Comparison of ENCODE assay signal across 8 cellular contexts in the genomic region with DNA sequence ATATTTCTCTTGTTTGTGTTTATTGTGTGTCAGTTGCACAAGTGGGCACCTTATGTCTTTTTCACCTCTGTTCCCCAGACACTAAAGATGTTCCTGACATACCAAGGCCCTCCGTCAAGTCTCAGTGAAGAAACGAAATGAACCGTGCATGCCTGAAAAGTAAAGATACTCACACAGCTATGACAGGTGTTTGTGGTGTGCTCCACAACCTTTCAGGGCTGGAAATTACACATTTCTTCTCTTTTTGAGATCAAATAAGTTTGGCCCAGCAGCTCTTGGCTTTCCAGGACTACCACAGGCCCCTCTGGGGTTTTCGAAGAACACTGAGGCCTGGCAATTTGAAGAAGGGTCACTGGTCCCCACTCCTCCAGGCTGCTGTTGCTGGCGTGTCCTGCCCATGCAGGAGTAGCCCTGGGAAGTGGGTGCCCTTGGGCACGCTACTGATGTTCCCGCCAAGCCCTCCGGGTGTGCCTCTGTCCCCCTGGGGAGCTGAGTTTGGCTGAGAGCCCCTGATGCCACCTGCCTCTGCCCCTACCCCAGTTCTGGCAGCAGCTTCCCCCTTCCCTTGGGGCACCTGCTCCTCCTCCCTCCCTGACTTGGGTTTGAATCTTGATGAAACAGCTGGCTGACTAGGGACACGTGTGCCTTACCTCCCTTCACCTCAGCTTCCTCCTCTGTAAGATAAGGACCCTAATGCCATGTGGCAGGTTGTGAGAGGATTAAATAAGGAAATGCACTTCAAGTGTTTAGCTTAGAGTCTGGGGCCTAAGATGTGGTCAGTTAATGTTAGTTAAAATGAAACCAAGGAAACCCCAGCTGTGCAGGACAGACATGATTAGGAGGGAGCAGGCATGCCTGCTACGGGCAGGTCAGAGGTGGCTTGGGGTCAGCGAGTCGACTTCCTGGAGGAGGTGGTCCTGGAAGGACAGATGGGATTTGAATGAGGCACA. TPM values are rescaled to one million over a fixed set of nuclear protein-coding genes. Genes with fewer than 3 reads are reported as not detected.
A peak's percentile ranks its signal among the peaks of the same experiment; 100 is the strongest.
DNase-seq lines count a peak whose midpoint lies in the region; ATAC-seq lines count a peak whose summit lies in the region.

No MANE protein-coding gene starts in this region.

- CTCF ChIA-PET in activated CD8-positive, alpha-beta T cell treated with anti-CD3 and anti-CD28 coated beads, Interleukin-2, amount 10 ng/mL, durations not matched to agents 7 days and 5 days (lab: Charles Lee), result interaction anchor here (1.1 to 1.6 kb wide), 4 partner anchors 13 to 72 kb away, joined by 3 to 5 read pairs (median 4); no protein-coding TSS in a partner anchor

- H3K27ac Mint-ChIP-seq in activated CD8-positive, alpha-beta T cell treated with anti-CD3 and anti-CD28 coated beads, Interleukin-2, amount 10 ng/mL, durations not matched to agents 7 days and 5 days, result peak overlapping the region; percentile 56
- H3K27ac Mint-ChIP-seq in activated T-helper 2 cell treated with anti-CD3 and anti-CD28 coated beads, Interferon-gamma antibody, Interleukin-2, Interleukin-4, amounts not matched to agents 10 μg/mL and 5 μg/mL and 100 μg/mL, durations not matched to agents 14 hours and 24 hours and 36 hours, result no peak overlapping the region

- H3K27me3 Mint-ChIP-seq in activated CD8-positive, alpha-beta T cell treated with anti-CD3 and anti-CD28 coated beads, Interleukin-2, amount 10 ng/mL, durations not matched to agents 7 days and 5 days (ENCODE audit: low read depth), result peaks cover 12% of the 10 kb centered on the region
- peaks cover 6% of the 10 kb centered on the region for H3K27me3 Mint-ChIP-seq in activated T-helper 2 cell treated with anti-CD3 and anti-CD28 coated beads, Interferon-gamma antibody, Interleukin-2, Interleukin-4, amounts not matched to agents 10 μg/mL and 5 μg/mL and 100 μg/mL, durations not matched to agents 14 hours and 24 hours and 36 hours (ENCODE audit: low read depth)

- no peaks in the 10 kb centered on the region for H3K9me3 Mint-ChIP-seq in activated CD8-positive, alpha-beta T cell treated with anti-CD3 and anti-CD28 coated beads, Interleukin-2, amount 10 ng/mL, durations not matched to agents 7 days and 5 days (ENCODE audit: insufficient read depth)
- no peaks in the 10 kb centered on the region for H3K9me3 Mint-ChIP-seq in activated T-helper 2 cell treated with anti-CD3 and anti-CD28 coated beads, Interferon-gamma antibody, Interleukin-2, Interleukin-4, amounts not matched to agents 10 μg/mL and 5 μg/mL and 100 μg/mL, durations not matched to agents 14 hours and 24 hours and 36 hours

- DNase-seq in activated CD8-positive, alpha-beta T cell treated with anti-CD3 and anti-CD28 coated beads, Interleukin-2, amount 10 ng/mL, durations not matched to agents 7 days and 5 days, result no peak
- DNase-seq in renal cortical epithelial cell (ENCODE audit: low read depth) (peak; percentile 88), NCI-H128 (lab: John Stamatoyannopoulos, UW; ENCODE audit: unreplicated experiment) (no peak), HCEC 1CT (no peak), cortex of kidney (lab: John Stamatoyannopoulos, UW) (no peak)
- no peak for DNase-seq in activated T-helper 2 cell treated with anti-CD3 and anti-CD28 coated beads, Interferon-gamma antibody, Interleukin-2, Interleukin-4, amounts not matched to agents 10 μg/mL and 5 μg/mL and 100 μg/mL, durations not matched to agents 14 hours and 24 hours and 36 hours (ENCODE audit: low spot score)

- peaks cover 27% of the 10 kb centered on the region for H3K4me1 Mint-ChIP-seq in activated CD8-positive, alpha-beta T cell treated with anti-CD3 and anti-CD28 coated beads, Interleukin-2, amount 10 ng/mL, durations not matched to agents 7 days and 5 days (ENCODE audit: low read depth)
- peaks cover 24% of the 10 kb centered on the region for H3K4me1 Mint-ChIP-seq in activated T-helper 2 cell treated with anti-CD3 and anti-CD28 coated beads, Interferon-gamma antibody, Interleukin-2, Interleukin-4, amounts not matched to agents 10 μg/mL and 5 μg/mL and 100 μg/mL, durations not matched to agents 14 hours and 24 hours and 36 hours (ENCODE audit: low read depth)

- H3K4me3 Mint-ChIP-seq in activated CD8-positive, alpha-beta T cell treated with anti-CD3 and anti-CD28 coated beads, Interleukin-2, amount 10 ng/mL, durations not matched to agents 7 days and 5 days, result no peak overlapping the region
- H3K4me3 Mint-ChIP-seq in activated T-helper 2 cell treated with anti-CD3 and anti-CD28 coated beads, Interferon-gamma antibody, Interleukin-2, Interleukin-4, amounts not matched to agents 10 μg/mL and 5 μg/mL and 100 μg/mL, durations not matched to agents 14 hours and 24 hours and 36 hours (ENCODE audit: low read depth), result no peak overlapping the region

- POLR2A ChIA-PET in activated CD8-positive, alpha-beta T cell treated with anti-CD3 and anti-CD28 coated beads, Interleukin-2, amount 10 ng/mL, durations not matched to agents 7 days and 5 days (lab: Charles Lee), result interaction anchor here (0.6 to 1.0 kb wide), 2 partner anchors 85 to 162 kb away, joined by 3 read pairs; no protein-coding TSS in a partner anchor

- ATAC-seq in GM19043 (IDR thresholded peaks at IDR 0.05; ENCODE audit: low read depth, unreplicated experiment) (peak; percentile 61), HG03135 (IDR thresholded peaks at IDR 0.05; ENCODE audit: unreplicated experiment) (peak; percentile 67)
- peak; percentile 29 for ATAC-seq in activated CD8-positive, alpha-beta T cell treated with anti-CD3 and anti-CD28 coated beads, Interleukin-2, amount 10 ng/mL, durations not matched to agents 7 days and 5 days

- intact Hi-C loops in activated T-helper 2 cell treated with anti-CD3 and anti-CD28 coated beads, Interferon-gamma antibody, Interleukin-2, Interleukin-4, amounts not matched to agents 10 μg/mL and 5 μg/mL and 100 μg/mL, durations not matched to agents 14 hours and 24 hours and 36 hours (cut with micrococcal nuclease), result no loop called here

- no peaks in the 10 kb centered on the region for H3K36me3 Mint-ChIP-seq in activated CD8-positive, alpha-beta T cell treated with anti-CD3 and anti-CD28 coated beads, Interleukin-2, amount 10 ng/mL, durations not matched to agents 7 days and 5 days (ENCODE audit: low read depth)
- no peaks in the 10 kb centered on the region for H3K36me3 Mint-ChIP-seq in activated T-helper 2 cell treated with anti-CD3 and anti-CD28 coated beads, Interferon-gamma antibody, Interleukin-2, Interleukin-4, amounts not matched to agents 10 μg/mL and 5 μg/mL and 100 μg/mL, durations not matched to agents 14 hours and 24 hours and 36 hours (ENCODE audit: low read depth)

RNA-seq across cellular contexts. Expression of a gene that starts 49.1 kb away (rescaled TPM):
- 1 to 10 TPM; 7.4 to 7.7 TPM for total RNA-seq in activated CD8-positive, alpha-beta T cell treated with anti-CD3 and anti-CD28 coated beads, Interleukin-2, amount 10 ng/mL, durations not matched to agents 7 days and 5 days
- 0.20 TPM in 1 of 2 replicates, not detected in the other for total RNA-seq in renal cortical epithelial cell
- 18.4 and 19.9 TPM in 2 replicates for total RNA-seq in activated T-helper 2 cell treated with anti-CD3 and anti-CD28 coated beads, Interferon-gamma antibody, Interleukin-2, Interleukin-4, amounts not matched to agents 10 μg/mL and 5 μg/mL and 100 μg/mL, durations not matched to agents 14 hours and 24 hours and 36 hours

RNA-seq across cellular contexts. Expression of a gene that starts 57.8 kb away (rescaled TPM):
- 100 to 1,000 TPM; 314 to 321 TPM for total RNA-seq in activated CD8-positive, alpha-beta T cell treated with anti-CD3 and anti-CD28 coated beads, Interleukin-2, amount 10 ng/mL, durations not matched to agents 7 days and 5 days
- 6.9 and 55.4 TPM in 2 replicates for total RNA-seq in renal cortical epithelial cell
- 317 and 330 TPM in 2 replicates for total RNA-seq in activated T-helper 2 cell treated with anti-CD3 and anti-CD28 coated beads, Interferon-gamma antibody, Interleukin-2, Interleukin-4, amounts not matched to agents 10 μg/mL and 5 μg/mL and 100 μg/mL, durations not matched to agents 14 hours and 24 hours and 36 hours
